ENCODE assay signal across 16 cellular contexts in the genomic region with DNA sequence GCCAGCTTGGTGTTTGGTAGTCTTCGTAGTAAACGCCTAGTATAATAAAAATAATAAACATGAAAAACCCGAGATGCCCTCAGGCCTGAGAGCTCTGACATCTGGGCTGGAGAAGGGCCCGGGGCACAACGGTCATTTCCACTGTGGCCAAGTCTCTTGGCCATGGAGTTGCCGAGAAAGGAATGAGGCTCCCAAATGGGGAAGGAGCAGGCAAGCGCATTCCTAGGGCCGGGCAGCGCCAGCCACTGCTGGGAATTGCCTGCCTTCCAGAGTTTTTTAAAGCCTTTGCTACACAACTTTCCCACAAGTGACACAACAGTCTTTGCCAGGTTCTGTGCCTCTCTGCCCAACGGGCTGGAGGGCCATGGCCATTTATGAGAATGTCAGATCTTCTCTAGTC.
A peak's percentile ranks its signal among the peaks of the same experiment; 100 is the strongest.
DNase-seq lines count a peak whose midpoint lies in the region; ATAC-seq and TF ChIP-seq lines count a peak whose summit lies in the region.
"Had no signal": no experiment of that assay in that cellular context is flagged by ENCODE, and none has a peak within 500 bp of the region (broad histone marks: within the 10 kb centered on the region; RNA-seq: fewer than 3 reads in every experiment).

No MANE protein-coding gene starts in this region.

- H3F3A ChIP-seq in GM23338 (replicated peaks; ENCODE audit: low read depth) = peaks cover 22% of the 10 kb centered on the region

- ATAC-seq in GM23338 = no peak
- peak; percentile 50 for ATAC-seq in left lobe of liver
- ATAC-seq in GM18909 (IDR thresholded peaks at IDR 0.05; ENCODE audit: poor library complexity, unreplicated experiment) = no peak
- ATAC-seq in GM19452 (IDR thresholded peaks at IDR 0.05; ENCODE audit: unreplicated experiment) = no peak
- ATAC-seq in naive thymus-derived CD4-positive, alpha-beta T cell = no peak
- ATAC-seq: activated CD4-positive, alpha-beta T cell treated with anti-CD3 and anti-CD28 coated beads for 36 hours; activated naive CD8-positive, alpha-beta T cell treated with anti-CD3 and anti-CD28 coated beads, Interleukin-2, amount 50 U/mL, for 24 hours; CD8-positive, alpha-beta T cell; natural killer cell had no signal

- H3K4me1 ChIP-seq in GM23338 (ENCODE audit: insufficient read depth) = peaks cover 62% of the 10 kb centered on the region
- peaks cover 0 to 14% of the 10 kb centered on the region in 2 donors for H3K4me1 ChIP-seq in breast epithelium
- H3K4me1 ChIP-seq in stomach = peaks cover 0 to 78% (median 49%) of the 10 kb centered on the region in 4 donors
- no peaks in the 10 kb centered on the region for H3K4me1 ChIP-seq in naive thymus-derived CD4-positive, alpha-beta T cell (ENCODE audit: control insufficient read depth in 2 of 2, insufficient read depth in 2 of 2, low read length in 2 of 2)
- H3K4me1 ChIP-seq in CD8-positive, alpha-beta memory T cell (ENCODE audit: insufficient read depth, low read length) = no peaks in the 10 kb centered on the region
- H3K4me1 ChIP-seq: testis had no signal

- peak overlapping the region; percentile 99 for H3K27ac Mint-ChIP-seq in GM23338
- no peak overlapping the region for H3K27ac Mint-ChIP-seq in naive thymus-derived CD4-positive, alpha-beta T cell
- no peak overlapping the region for H3K27ac Mint-ChIP-seq in CD8-positive, alpha-beta memory T cell
- H3K27ac Mint-ChIP-seq: activated CD4-positive, alpha-beta T cell treated with anti-CD3 and anti-CD28 coated beads for 36 hours; activated naive CD8-positive, alpha-beta T cell treated with anti-CD3 and anti-CD28 coated beads, Interleukin-2, amount 50 U/mL, for 24 hours; CD8-positive, alpha-beta T cell; natural killer cell had no signal

- H3K4me2 ChIP-seq in GM23338 = peak overlapping the region; percentile 29

- no peaks in the 10 kb centered on the region for H3K9me3 ChIP-seq in breast epithelium
- no peaks in the 10 kb centered on the region for H3K9me3 ChIP-seq in stomach
- H3K9me3 ChIP-seq in naive thymus-derived CD4-positive, alpha-beta T cell (ENCODE audit: control insufficient read depth in 2 of 3, low read length in 3 of 3) = no peaks in the 10 kb centered on the region
- H3K9me3 ChIP-seq in CD8-positive, alpha-beta memory T cell (ENCODE audit: low read length) = no peaks in the 10 kb centered on the region
- H3K9me3 ChIP-seq: testis had no signal

- CTCF ChIA-PET in naive thymus-derived CD4-positive, alpha-beta T cell (lab: Charles Lee) = no interaction called here
- CTCF ChIA-PET in CD8-positive, alpha-beta memory T cell (lab: Charles Lee) = no interaction called here

- H3K36me3 ChIP-seq in GM23338 (ENCODE audit: insufficient read depth) (no peaks in the 10 kb centered on the region), breast epithelium (no peaks in the 10 kb centered on the region), stomach (no peaks in the 10 kb centered on the region)
- H3K36me3 ChIP-seq in naive thymus-derived CD4-positive, alpha-beta T cell (ENCODE audit: control insufficient read depth in 2 of 3, insufficient read depth in 3 of 3, low read length in 3 of 3) = no peaks in the 10 kb centered on the region
- no peaks in the 10 kb centered on the region for H3K36me3 ChIP-seq in CD8-positive, alpha-beta memory T cell (ENCODE audit: insufficient read depth, low read length)

- H3K27ac ChIP-seq in GM23338 (ENCODE audit: low read depth) = peak overlapping the region; percentile 96
- H3K27ac ChIP-seq in breast epithelium = peak overlapping the region; percentile 60 to 65
- H3K27ac ChIP-seq in stomach = no peak overlapping the region
- H3K27ac ChIP-seq in naive thymus-derived CD4-positive, alpha-beta T cell (ENCODE audit: low read depth, low read length) = no peak overlapping the region
- H3K27ac ChIP-seq in CD8-positive, alpha-beta memory T cell (ENCODE audit: low read depth, low read length) = no peak overlapping the region
- H3K27ac ChIP-seq: GM23248, testis had no signal

- H3K9me2 ChIP-seq in GM23338 (ENCODE audit: insufficient read depth) = no peaks in the 10 kb centered on the region

- TF ChIP-seq POLR2A in breast epithelium (IDR thresholded peaks at IDR 0.05) = no peak
- TF ChIP-seq POLR2A in stomach (IDR thresholded peaks at IDR 0.05) = no peak

- WGBS in stomach, 5 donors = 55 to 75% (median 73%) methylated on average over 10 of the region's 10 CpGs

- H3K4me3 ChIP-seq in GM23338 (peak overlapping the region; percentile 13), breast epithelium (no peak overlapping the region), stomach (no peak overlapping the region)
- H3K4me3 ChIP-seq in naive thymus-derived CD4-positive, alpha-beta T cell (ENCODE audit: low read length) = no peak overlapping the region
- no peak overlapping the region for H3K4me3 ChIP-seq in CD8-positive, alpha-beta memory T cell (ENCODE audit: low read length)
- H3K4me3 ChIP-seq: dorsolateral prefrontal cortex, GM23248, testis had no signal

- H3K27me3 ChIP-seq in GM23338 (ENCODE audit: insufficient read depth) (no peaks in the 10 kb centered on the region), breast epithelium (no peaks in the 10 kb centered on the region), stomach (no peaks in the 10 kb centered on the region)
- H3K27me3 ChIP-seq in naive thymus-derived CD4-positive, alpha-beta T cell (ENCODE audit: control insufficient read depth in 2 of 2, insufficient read depth in 2 of 2, low read length in 2 of 2) = no peaks in the 10 kb centered on the region
- H3K27me3 ChIP-seq in CD8-positive, alpha-beta memory T cell (ENCODE audit: insufficient read depth, low read length, poor library complexity, severe bottlenecking) = no peaks in the 10 kb centered on the region
- H3K27me3 ChIP-seq: dorsolateral prefrontal cortex, testis had no signal

- no peak overlapping the region for H2AFZ ChIP-seq in GM23338
- H2AFZ ChIP-seq: GM23248 had no signal

- H3K27me3 Mint-ChIP-seq in GM23338 (ENCODE audit: insufficient read depth, low read depth, poor library complexity) = peaks cover 15% of the 10 kb centered on the region
- H3K27me3 Mint-ChIP-seq in naive thymus-derived CD4-positive, alpha-beta T cell = peaks cover under 1 to 25% (median 10%) of the 10 kb centered on the region in 5 donors
- H3K27me3 Mint-ChIP-seq in CD8-positive, alpha-beta memory T cell = peaks cover 8 to 16% of the 10 kb centered on the region in 2 donors

- POLR2A ChIA-PET in naive thymus-derived CD4-positive, alpha-beta T cell (lab: Charles Lee) = no interaction called here
- POLR2A ChIA-PET in CD8-positive, alpha-beta memory T cell (lab: Charles Lee) = no interaction called here

- H3K4me1 Mint-ChIP-seq in GM23338 = peaks cover 95% of the 10 kb centered on the region
- H3K4me1 Mint-ChIP-seq in naive thymus-derived CD4-positive, alpha-beta T cell = no peaks in the 10 kb centered on the region
- H3K4me1 Mint-ChIP-seq in CD8-positive, alpha-beta memory T cell = no peaks in the 10 kb centered on the region
- H3K4me1 Mint-ChIP-seq: activated CD4-positive, alpha-beta T cell treated with anti-CD3 and anti-CD28 coated beads for 36 hours; activated naive CD8-positive, alpha-beta T cell treated with anti-CD3 and anti-CD28 coated beads, Interleukin-2, amount 50 U/mL, for 24 hours; natural killer cell had no signal

- no peaks in the 10 kb centered on the region for H4K20me1 ChIP-seq in GM23338 (replicated peaks; ENCODE audit: insufficient read depth)

- TF ChIP-seq CTCF in GM23338 (conservative IDR thresholded peaks at IDR 0.05; ENCODE audit: low read depth in 2 of 2) = no peak
- TF ChIP-seq CTCF in breast epithelium (IDR thresholded peaks at IDR 0.05) = no peak
- no peak for TF ChIP-seq CTCF in stomach (IDR thresholded peaks at IDR 0.05)

- peak; percentile 28 for DNase-seq in GM23338 (ENCODE audit: low spot score)
- DNase-seq in breast epithelium (ENCODE audit: low spot score in 2 of 2) = peak; percentile 45 to 77
- DNase-seq in left lobe of liver (ENCODE audit: low spot score) = no peak
- no peak for DNase-seq in stomach
- no peak for DNase-seq in naive thymus-derived CD4-positive, alpha-beta T cell
- no peak for DNase-seq in CD8-positive, alpha-beta memory T cell
- DNase-seq: activated CD4-positive, alpha-beta T cell treated with anti-CD3 and anti-CD28 coated beads for 36 hours; activated naive CD8-positive, alpha-beta T cell treated with anti-CD3 and anti-CD28 coated beads, Interleukin-2, amount 50 U/mL, for 24 hours; CD8-positive, alpha-beta T cell; DND-41; GM23248; natural killer cell; testis had no signal

- peaks cover 66% of the 10 kb centered on the region for H3K79me2 ChIP-seq in GM23338 (replicated peaks; ENCODE audit: insufficient read depth)

- no peaks in the 10 kb centered on the region; the same call in 2 of the 3 replicates for H3K9me3 Mint-ChIP-seq in GM23338
- H3K9me3 Mint-ChIP-seq in naive thymus-derived CD4-positive, alpha-beta T cell = no peaks in the 10 kb centered on the region
- no peaks in the 10 kb centered on the region for H3K9me3 Mint-ChIP-seq in CD8-positive, alpha-beta memory T cell
- H3K9me3 Mint-ChIP-seq: activated naive CD8-positive, alpha-beta T cell treated with anti-CD3 and anti-CD28 coated beads, Interleukin-2, amount 50 U/mL, for 24 hours; CD8-positive, alpha-beta T cell; natural killer cell had no signal

- H3K4me3 Mint-ChIP-seq in GM23338 = peak overlapping the region; percentile 51
- no peak overlapping the region for H3K4me3 Mint-ChIP-seq in naive thymus-derived CD4-positive, alpha-beta T cell
- H3K4me3 Mint-ChIP-seq in CD8-positive, alpha-beta memory T cell = no peak overlapping the region
- H3K4me3 Mint-ChIP-seq: activated CD4-positive, alpha-beta T cell treated with anti-CD3 and anti-CD28 coated beads for 36 hours; activated naive CD8-positive, alpha-beta T cell treated with anti-CD3 and anti-CD28 coated beads, Interleukin-2, amount 50 U/mL, for 24 hours; CD8-positive, alpha-beta T cell; natural killer cell had no signal

- peaks cover 15% of the 10 kb centered on the region for H3K36me3 Mint-ChIP-seq in GM23338 (ENCODE audit: low read depth)
- H3K36me3 Mint-ChIP-seq in naive thymus-derived CD4-positive, alpha-beta T cell = no peaks in the 10 kb centered on the region
- no peaks in the 10 kb centered on the region for H3K36me3 Mint-ChIP-seq in CD8-positive, alpha-beta memory T cell
- H3K36me3 Mint-ChIP-seq: CD8-positive, alpha-beta T cell; natural killer cell had no signal

- peak; percentile 20 for TF ChIP-seq EP300 in stomach (IDR thresholded peaks at IDR 0.05)

- intact Hi-C loops in breast epithelium (cut with DNase I; ENCODE audit: low total_unique reads) (no loop called here), stomach (cut with DNase I; ENCODE audit: low total_unique reads) (no loop called here)
- intact Hi-C loops in naive thymus-derived CD4-positive, alpha-beta T cell (cut with micrococcal nuclease) = no loop called here

TF ChIP-seq in GM23338, 12 proteins besides CTCF, POLR2A, EP300 and RAD21 (continues in another document):
- TF ChIP-seq EZH2 (IDR thresholded peaks at IDR 0.05; ENCODE audit: low read depth, unreplicated experiment) (no peak), ZNF114 (CRISPR knock-in tag; IDR thresholded peaks at IDR 0.05) (peak; percentile 46; the same call in 1 of the 2 replicates)

Comparison
In these comparisons a context has a peak if more than half of its experiments do, and no peak if none do; other contexts are left out.
1. DNase-seq: peak in GM23338 (single experiment) and breast epithelium (2 of 2); none in left lobe of liver (single experiment), stomach (single experiment), naive thymus-derived CD4-positive, alpha-beta T cell (0 of 9) and CD8-positive, alpha-beta memory T cell (0 of 5).
2. H3K27ac ChIP-seq: peak in GM23338 (single experiment) and breast epithelium (2 of 2); none in stomach (0 of 5), naive thymus-derived CD4-positive, alpha-beta T cell (single experiment) and CD8-positive, alpha-beta memory T cell (single experiment).